In genomic region chr11:70769106-70769505, GRCh38 we compare ENCODE assay signal across 28 cellular contexts.
"Had no signal": no experiment of that assay in that cellular context is flagged by ENCODE, and none has a peak within 500 bp of the region (broad histone marks: within the 10 kb centered on the region; RNA-seq: fewer than 3 reads in every experiment).

No MANE protein-coding gene starts in this region.

- H3K9me3 ChIP-seq: esophagus muscularis mucosa had no signal

- H3K4me3 ChIP-seq: esophagus muscularis mucosa, gastroesophageal sphincter, heart right ventricle had no signal

- H3K27ac Mint-ChIP-seq: activated CD4-positive, alpha-beta memory T cell treated with anti-CD3 and anti-CD28 coated beads, Interleukin-2, amount 10 ng/mL, durations not matched to agents 7 days and 5 days; activated CD4-positive, alpha-beta T cell treated with anti-CD3 and anti-CD28 coated beads, Interleukin-2, amount 10 ng/mL, durations not matched to agents 7 days and 5 days; activated naive CD4-positive, alpha-beta T cell treated with anti-CD3 and anti-CD28 coated beads, Interleukin-2, amount 10 ng/mL, durations not matched to agents 7 days and 5 days; activated naive CD4-positive, alpha-beta T cell treated with anti-CD3 and anti-CD28 coated beads, Interleukin-2, amount 50 U/mL, for 72 hours; activated naive CD8-positive, alpha-beta T cell treated with anti-CD3 and anti-CD28 coated beads, Interleukin-2, amount 10 ng/mL, durations not matched to agents 7 days and 5 days; activated T-cell treated with anti-CD3 and anti-CD28 coated beads, Interleukin-2, amount 50 U/mL, for 24 hours; activated T-cell treated with anti-CD3 and anti-CD28 coated beads, Interleukin-2, amount 50 U/mL, for 72 hours; effector memory CD8-positive, alpha-beta T cell had no signal

- H3K36me3 ChIP-seq: brain microvascular endothelial cell, esophagus muscularis mucosa, gastroesophageal sphincter, heart right ventricle had no signal

- H3K4me1 ChIP-seq: esophagus muscularis mucosa, gastroesophageal sphincter, heart right ventricle had no signal

- H3K4me1 Mint-ChIP-seq: activated CD4-positive, alpha-beta memory T cell treated with anti-CD3 and anti-CD28 coated beads, Interleukin-2, amount 10 ng/mL, durations not matched to agents 7 days and 5 days; activated CD4-positive, alpha-beta T cell treated with anti-CD3 and anti-CD28 coated beads, Interleukin-2, amount 10 ng/mL, durations not matched to agents 7 days and 5 days; activated naive CD4-positive, alpha-beta T cell treated with anti-CD3 and anti-CD28 coated beads, Interleukin-2, amount 10 ng/mL, durations not matched to agents 7 days and 5 days had no signal

- H3K27me3 Mint-ChIP-seq: activated CD4-positive, alpha-beta memory T cell treated with anti-CD3 and anti-CD28 coated beads, Interleukin-2, amount 10 ng/mL, durations not matched to agents 7 days and 5 days; activated CD4-positive, alpha-beta T cell treated with anti-CD3 and anti-CD28 coated beads, Interleukin-2, amount 10 ng/mL, durations not matched to agents 7 days and 5 days; activated naive CD4-positive, alpha-beta T cell treated with anti-CD3 and anti-CD28 coated beads, Interleukin-2, amount 10 ng/mL, durations not matched to agents 7 days and 5 days; activated naive CD8-positive, alpha-beta T cell treated with anti-CD3 and anti-CD28 coated beads, Interleukin-2, amount 10 ng/mL, durations not matched to agents 7 days and 5 days had no signal

- H3K36me3 Mint-ChIP-seq: activated naive CD4-positive, alpha-beta T cell treated with anti-CD3 and anti-CD28 coated beads, Interleukin-2, amount 10 ng/mL, durations not matched to agents 7 days and 5 days; activated naive CD4-positive, alpha-beta T cell treated with anti-CD3 and anti-CD28 coated beads, Interleukin-2, amount 50 U/mL, for 72 hours; activated naive CD8-positive, alpha-beta T cell treated with anti-CD3 and anti-CD28 coated beads, Interleukin-2, amount 10 ng/mL, durations not matched to agents 7 days and 5 days had no signal

- H3K4me3 Mint-ChIP-seq: activated CD4-positive, alpha-beta memory T cell treated with anti-CD3 and anti-CD28 coated beads, Interleukin-2, amount 10 ng/mL, durations not matched to agents 7 days and 5 days; activated CD4-positive, alpha-beta T cell treated with anti-CD3 and anti-CD28 coated beads, Interleukin-2, amount 10 ng/mL, durations not matched to agents 7 days and 5 days; activated naive CD4-positive, alpha-beta T cell treated with anti-CD3 and anti-CD28 coated beads, Interleukin-2, amount 10 ng/mL, durations not matched to agents 7 days and 5 days; activated naive CD8-positive, alpha-beta T cell treated with anti-CD3 and anti-CD28 coated beads, Interleukin-2, amount 10 ng/mL, durations not matched to agents 7 days and 5 days; activated T-cell treated with anti-CD3 and anti-CD28 coated beads, Interleukin-2, amount 50 U/mL, for 24 hours; activated T-cell treated with anti-CD3 and anti-CD28 coated beads, Interleukin-2, amount 50 U/mL, for 72 hours; effector memory CD8-positive, alpha-beta T cell had no signal

- DNase-seq: activated CD4-positive, alpha-beta memory T cell treated with anti-CD3 and anti-CD28 coated beads, Interleukin-2, amount 10 ng/mL, durations not matched to agents 7 days and 5 days; activated CD4-positive, alpha-beta T cell treated with anti-CD3 and anti-CD28 coated beads for 1 hour; activated CD4-positive, alpha-beta T cell treated with anti-CD3 and anti-CD28 coated beads for 4 hours; activated CD4-positive, alpha-beta T cell treated with anti-CD3 and anti-CD28 coated beads, Interleukin-2, amount 10 ng/mL, durations not matched to agents 7 days and 5 days; activated CD4-positive, alpha-beta T cell treated with anti-CD3 and anti-CD28 coated beads, Interleukin-2, amount 50 U/mL, for 4 hours; activated CD4-positive, CD25-positive, alpha-beta regulatory T cell; activated CD8-positive, alpha-beta memory T cell treated with anti-CD3 and anti-CD28 coated beads, Interleukin-2, amount 50 U/mL, for 48 hours; activated gamma-delta T cell; activated naive CD4-positive, alpha-beta T cell; activated naive CD4-positive, alpha-beta T cell treated with anti-CD3 and anti-CD28 coated beads, Interleukin-2, amount 10 ng/mL, durations not matched to agents 7 days and 5 days; activated naive CD8-positive, alpha-beta T cell treated with anti-CD3 and anti-CD28 coated beads, Interleukin-2, amount 10 ng/mL, durations not matched to agents 7 days and 5 days; activated T-cell treated with anti-CD3 and anti-CD28 coated beads for 4 hours; activated T-cell treated with anti-CD3 and anti-CD28 coated beads, Interleukin-2, amount 50 U/mL, for 24 hours; activated T-cell treated with anti-CD3 and anti-CD28 coated beads, Interleukin-2, amount 50 U/mL, for 72 hours; amniotic stem cell; anterior cingulate cortex; brain microvascular endothelial cell; cortex of kidney; dermis blood vessel endothelial cell; effector CD4-positive, alpha-beta T cell; effector memory CD8-positive, alpha-beta T cell; erythroblast; foreskin melanocyte; heart right ventricle; T-helper 2 cell had no signal

- ATAC-seq: activated naive CD4-positive, alpha-beta T cell treated with anti-CD3 and anti-CD28 coated beads, Interleukin-2, amount 50 U/mL, for 72 hours; activated T-cell treated with anti-CD3 and anti-CD28 coated beads, Interleukin-2, amount 50 U/mL, for 72 hours; effector memory CD8-positive, alpha-beta T cell; gastroesophageal sphincter had no signal

- H3K27me3 ChIP-seq: brain microvascular endothelial cell, esophagus muscularis mucosa, gastroesophageal sphincter, heart right ventricle had no signal

- H3K9me3 Mint-ChIP-seq: activated CD4-positive, alpha-beta memory T cell treated with anti-CD3 and anti-CD28 coated beads, Interleukin-2, amount 10 ng/mL, durations not matched to agents 7 days and 5 days; activated CD4-positive, alpha-beta T cell treated with anti-CD3 and anti-CD28 coated beads, Interleukin-2, amount 10 ng/mL, durations not matched to agents 7 days and 5 days; activated T-cell treated with anti-CD3 and anti-CD28 coated beads, Interleukin-2, amount 50 U/mL, for 72 hours had no signal

- H3K27ac ChIP-seq: brain microvascular endothelial cell, esophagus muscularis mucosa, gastroesophageal sphincter, heart right ventricle had no signal
